Comparison of ENCODE assay signal across 9 cellular contexts in the genomic region with DNA sequence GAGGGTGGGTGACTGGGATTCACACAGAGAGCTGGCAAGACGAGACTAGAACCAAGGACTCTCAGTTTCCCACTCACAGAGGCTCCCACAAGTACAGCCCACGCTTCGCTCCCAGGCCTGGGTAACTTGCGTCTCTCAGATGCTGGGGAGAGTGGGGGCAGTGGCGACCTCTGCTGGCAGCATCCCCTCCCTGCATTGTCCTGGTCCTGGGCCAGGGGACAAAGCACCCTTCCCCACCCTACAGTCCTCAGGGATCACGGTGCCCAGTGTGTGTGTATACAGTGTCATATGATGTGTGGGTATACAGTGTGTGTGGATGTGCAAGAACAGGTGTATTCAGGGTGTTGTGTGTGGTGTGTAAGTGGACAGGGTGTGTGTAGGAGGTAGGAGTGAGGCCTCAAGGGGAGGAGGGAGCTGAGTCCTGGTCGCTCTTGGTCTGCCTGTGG. TPM values are rescaled to one million over a fixed set of nuclear protein-coding genes. Genes with fewer than 3 reads are reported as not detected.
DNase-seq lines count a peak whose midpoint lies in the region; ATAC-seq and TF ChIP-seq lines count a peak whose summit lies in the region.
"Had no signal": no experiment of that assay in that cellular context is flagged by ENCODE, and none has a peak within 500 bp of the region (broad histone marks: within the 10 kb centered on the region; RNA-seq: fewer than 3 reads in every experiment).

No MANE protein-coding gene starts in this region.

- intact Hi-C loops in lower leg skin (cut with DNase I; ENCODE audit: low total_unique reads): loop anchor here (10.0 kb wide), 1 partner anchor 111 kb away; no protein-coding TSS in a partner anchor

- H3K9me3 ChIP-seq in mesenchymal stem cell (ENCODE audit: control insufficient read depth, low read length): no peaks in the 10 kb centered on the region
- H3K9me3 ChIP-seq: SJSA1 had no signal

- no peak for TF ChIP-seq POLR2A in lower leg skin (IDR thresholded peaks at IDR 0.05)

- POLR2A ChIA-PET in activated CD4-positive, alpha-beta memory T cell treated with anti-CD3 and anti-CD28 coated beads, Interleukin-2, amount 10 ng/mL, durations not matched to agents 7 days and 5 days (lab: Charles Lee): interaction anchor here (1.1 to 1.5 kb wide), 2 partner anchors 19 to 36 kb away, joined by 5 to 6 read pairs; a partner anchor contains a TSS

- H3K4me1 Mint-ChIP-seq in activated CD4-positive, alpha-beta memory T cell treated with anti-CD3 and anti-CD28 coated beads, Interleukin-2, amount 10 ng/mL, durations not matched to agents 7 days and 5 days: peaks cover 27% of the 10 kb centered on the region
- peaks cover 32 to 33% of the 10 kb centered on the region in 2 donors for H3K4me1 Mint-ChIP-seq in effector memory CD8-positive, alpha-beta T cell (ENCODE audit: low read depth in 2 of 2)

- peaks cover 2% of the 10 kb centered on the region for H3K4me1 ChIP-seq in KMS-11 (ENCODE audit: low read depth, poor library complexity, severe bottlenecking)
- peaks cover 9% of the 10 kb centered on the region for H3K4me1 ChIP-seq in mesenchymal stem cell (ENCODE audit: control insufficient read depth, insufficient read depth, low read depth, low read length)

- H3K23ac ChIP-seq in mesenchymal stem cell (ENCODE audit: low read length in 2 of 2): no peak overlapping the region

- no peak overlapping the region for H3K14ac ChIP-seq in mesenchymal stem cell (ENCODE audit: low read length in 2 of 2)

- H3K36me3 Mint-ChIP-seq in activated CD4-positive, alpha-beta memory T cell treated with anti-CD3 and anti-CD28 coated beads, Interleukin-2, amount 10 ng/mL, durations not matched to agents 7 days and 5 days (ENCODE audit: low read depth): peaks cover 37% of the 10 kb centered on the region
- peaks cover 30% of the 10 kb centered on the region for H3K36me3 Mint-ChIP-seq in effector memory CD8-positive, alpha-beta T cell (ENCODE audit: insufficient read depth)

- peak; percentile 33 for ATAC-seq in effector memory CD8-positive, alpha-beta T cell (replicated peaks)
- peak; percentile 29 for ATAC-seq in stimulated activated naive CD8-positive, alpha-beta T cell treated with anti-CD3 and anti-CD28 coated beads, Interleukin-15, Interleukin-2, amounts not matched to agents 100 U/mL and 50 U/mL, for 24 hours
- no peak for ATAC-seq in HG02642 (IDR thresholded peaks at IDR 0.05; ENCODE audit: poor library complexity, unreplicated experiment)

- 43% methylated on average over 5 of the region's 7 CpGs for WGBS in mesenchymal stem cell
- WGBS in lower leg skin, 2 donors: 43 to 51% methylated on average over 7 of the region's 7 CpGs

- H2BK5ac ChIP-seq in mesenchymal stem cell (ENCODE audit: low read depth, low read length, poor library complexity, severe bottlenecking): no peak overlapping the region

- CTCF ChIA-PET in activated CD4-positive, alpha-beta memory T cell treated with anti-CD3 and anti-CD28 coated beads, Interleukin-2, amount 10 ng/mL, durations not matched to agents 7 days and 5 days (lab: Charles Lee): interaction anchor here (0.7 to 1.8 kb wide), 9 partner anchors 9 to 161 kb away, joined by 3 to 23 read pairs (median 4); a partner anchor contains a TSS

- peak; percentile 32 for DNase-seq in EL
- DNase-seq in activated CD4-positive, alpha-beta memory T cell treated with anti-CD3 and anti-CD28 coated beads, Interleukin-2, amount 10 ng/mL, durations not matched to agents 7 days and 5 days: peak; percentile 65
- DNase-seq in effector memory CD8-positive, alpha-beta T cell: peak; percentile 50 to 55 (median 51)
- DNase-seq in mesenchymal stem cell: peak; percentile 58
- peak; percentile 71 for DNase-seq in stimulated activated naive CD8-positive, alpha-beta T cell treated with anti-CD3 and anti-CD28 coated beads, Interleukin-15, Interleukin-2, amounts not matched to agents 100 U/mL and 50 U/mL, for 24 hours
- no peak for DNase-seq in lower leg skin (ENCODE audit: low spot score in 2 of 2)

- no peak overlapping the region for H2AK5ac ChIP-seq in mesenchymal stem cell (ENCODE audit: low read length, severe bottlenecking)

- no peaks in the 10 kb centered on the region for H4K20me1 ChIP-seq in KMS-11 (ENCODE audit: insufficient read depth)

- no peak overlapping the region for H3K18ac ChIP-seq in mesenchymal stem cell (ENCODE audit: low read depth in 1 of 2, low read length in 2 of 2)

- peak overlapping the region; percentile 9 for H4K91ac ChIP-seq in mesenchymal stem cell (ENCODE audit: low read length)

- no peak overlapping the region for H3K4me3 Mint-ChIP-seq in activated CD4-positive, alpha-beta memory T cell treated with anti-CD3 and anti-CD28 coated beads, Interleukin-2, amount 10 ng/mL, durations not matched to agents 7 days and 5 days
- H3K4me3 Mint-ChIP-seq in effector memory CD8-positive, alpha-beta T cell: no peak overlapping the region

- no peaks in the 10 kb centered on the region for H3K9me3 Mint-ChIP-seq in activated CD4-positive, alpha-beta memory T cell treated with anti-CD3 and anti-CD28 coated beads, Interleukin-2, amount 10 ng/mL, durations not matched to agents 7 days and 5 days
- H3K9me3 Mint-ChIP-seq in effector memory CD8-positive, alpha-beta T cell: no peaks in the 10 kb centered on the region

- TF ChIP-seq CTCF in KMS-11 (conservative IDR thresholded peaks at IDR 0.05; ENCODE audit: low read depth, low read length) (peak; percentile 74), lower leg skin (IDR thresholded peaks at IDR 0.05) (peak in 1 of 3 donors; percentile 15)

- H3K79me1 ChIP-seq in mesenchymal stem cell (replicated peaks; ENCODE audit: low read length, poor library complexity, severe bottlenecking): no peaks in the 10 kb centered on the region

- no peak overlapping the region for H3K4ac ChIP-seq in mesenchymal stem cell (ENCODE audit: low read depth in 1 of 2, low read length in 2 of 2)

- H3K4me3 ChIP-seq in KMS-11 (IDR thresholded peaks at IDR 0.05; ENCODE audit: insufficient read depth, low read depth, low read length) (no peak overlapping the region), mesenchymal stem cell (ENCODE audit: insufficient read depth in 1 of 2, low read depth in 1 of 2, low read length in 2 of 2) (no peak overlapping the region), lower leg skin (ENCODE audit: low read depth, poor library complexity, severe bottlenecking) (no peak overlapping the region)
- H3K4me3 ChIP-seq: SJSA1 had no signal

- no peak overlapping the region for H2BK15ac ChIP-seq in mesenchymal stem cell (ENCODE audit: low read depth, poor library complexity, severe bottlenecking)

- peak overlapping the region; percentile 10 for H3K27ac Mint-ChIP-seq in activated CD4-positive, alpha-beta memory T cell treated with anti-CD3 and anti-CD28 coated beads, Interleukin-2, amount 10 ng/mL, durations not matched to agents 7 days and 5 days
- H3K27ac Mint-ChIP-seq in effector memory CD8-positive, alpha-beta T cell: peak overlapping the region; percentile 29 to 89

- H3K27me3 ChIP-seq in KMS-11 (ENCODE audit: insufficient read depth, low read depth) (no peaks in the 10 kb centered on the region), mesenchymal stem cell (ENCODE audit: control insufficient read depth in 1 of 2, insufficient read depth in 1 of 2, low read length in 2 of 2) (no peaks in the 10 kb centered on the region)
- H3K27me3 ChIP-seq: SJSA1 had no signal

- H2AFZ ChIP-seq in KMS-11 (ENCODE audit: low read depth) (no peak overlapping the region), mesenchymal stem cell (ENCODE audit: low read depth, low read length) (no peak overlapping the region)

- H2BK12ac ChIP-seq in mesenchymal stem cell (ENCODE audit: low read length in 2 of 2): no peak overlapping the region

- H3K4me2 ChIP-seq in KMS-11 (no peak overlapping the region), mesenchymal stem cell (ENCODE audit: low read length, poor library complexity, severe bottlenecking) (no peak overlapping the region)

- H3K79me2 ChIP-seq in KMS-11 (ENCODE audit: insufficient read depth, low read depth): no peaks in the 10 kb centered on the region

- H3K27me3 Mint-ChIP-seq in activated CD4-positive, alpha-beta memory T cell treated with anti-CD3 and anti-CD28 coated beads, Interleukin-2, amount 10 ng/mL, durations not matched to agents 7 days and 5 days: no peaks in the 10 kb centered on the region
- no peaks in the 10 kb centered on the region for H3K27me3 Mint-ChIP-seq in effector memory CD8-positive, alpha-beta T cell

- H3K9ac ChIP-seq in KMS-11 (no peak overlapping the region), mesenchymal stem cell (ENCODE audit: low read length) (no peak overlapping the region)

- no peak overlapping the region for H4K8ac ChIP-seq in mesenchymal stem cell (ENCODE audit: low read length)

- no peak overlapping the region for H2BK120ac ChIP-seq in mesenchymal stem cell (ENCODE audit: low read depth, low read length)

- H3K27ac ChIP-seq in KMS-11 (no peak overlapping the region), mesenchymal stem cell (ENCODE audit: low read length, poor library complexity, severe bottlenecking) (no peak overlapping the region)
- H3K27ac ChIP-seq: SJSA1 had no signal

- H3K36me3 ChIP-seq in KMS-11 (ENCODE audit: insufficient read depth) (no peaks in the 10 kb centered on the region), mesenchymal stem cell (ENCODE audit: control insufficient read depth in 1 of 2, insufficient read depth in 2 of 2, low read depth in 1 of 2, low read length in 2 of 2) (peaks cover 29 to 56% of the 10 kb centered on the region in 2 experiments)
- H3K36me3 ChIP-seq: SJSA1 had no signal

RNA-seq across cellular contexts. Expression of a gene that starts 12.8 kb away (rescaled TPM):
- total RNA-seq in activated CD4-positive, alpha-beta memory T cell treated with anti-CD3 and anti-CD28 coated beads, Interleukin-2, amount 10 ng/mL, durations not matched to agents 7 days and 5 days: 10 to 100 TPM; 18.4 to 18.7 TPM
- 0.98 TPM for polyA plus RNA-seq in mesenchymal stem cell (2013, experiment 1 of 2)
- 1.0 TPM for polyA plus RNA-seq in mesenchymal stem cell (2013, experiment 2 of 2)
- total RNA-seq in lower leg skin: 10 to 100 TPM in 3 of 4 donors, 1 to 10 TPM in 1; 8.9 to 20.1 (median 18.0) TPM

RNA-seq across cellular contexts. Expression of a gene that starts 26.0 kb away (rescaled TPM):
- 10 to 100 TPM; 36.2 to 38.0 TPM for total RNA-seq in activated CD4-positive, alpha-beta memory T cell treated with anti-CD3 and anti-CD28 coated beads, Interleukin-2, amount 10 ng/mL, durations not matched to agents 7 days and 5 days
- 16.1 TPM for polyA plus RNA-seq in mesenchymal stem cell (2013, experiment 1 of 2)
- polyA plus RNA-seq in mesenchymal stem cell (2013, experiment 2 of 2): 16.2 TPM
- 10 to 100 TPM; 30.2 to 55.4 (median 43.8) TPM for total RNA-seq in lower leg skin

RNA-seq across cellular contexts. Expression of a gene that starts 35.6 kb away (rescaled TPM):
- total RNA-seq in activated CD4-positive, alpha-beta memory T cell treated with anti-CD3 and anti-CD28 coated beads, Interleukin-2, amount 10 ng/mL, durations not matched to agents 7 days and 5 days: 1 to 10 TPM; 3.8 to 4.2 TPM
- polyA plus RNA-seq in mesenchymal stem cell (2013, experiment 1 of 2): 0.01 TPM
- 0.01 TPM for polyA plus RNA-seq in mesenchymal stem cell (2013, experiment 2 of 2)
- total RNA-seq in lower leg skin: 1 to 10 TPM in 1 of 4 donors, under 1 TPM in 3; 0.08 to 2.9 (median 0.57) TPM
- total RNA-seq: SJSA1 had no signal

Comparison
In these comparisons a context has a peak if more than half of its experiments do, and no peak if none do; other contexts are left out.
1. DNase-seq: peak in EL (single experiment), activated CD4-positive, alpha-beta memory T cell treated with anti-CD3 and anti-CD28 coated beads, Interleukin-2, amount 10 ng/mL, durations not matched to agents 7 days and 5 days (single experiment), effector memory CD8-positive, alpha-beta T cell (3 of 3), mesenchymal stem cell (single experiment) and stimulated activated naive CD8-positive, alpha-beta T cell treated with anti-CD3 and anti-CD28 coated beads, Interleukin-15, Interleukin-2, amounts not matched to agents 100 U/mL and 50 U/mL, for 24 hours (single experiment); none in lower leg skin (0 of 2).